Comparison of ENCODE assay signal across 8 cellular contexts in the genomic region with DNA sequence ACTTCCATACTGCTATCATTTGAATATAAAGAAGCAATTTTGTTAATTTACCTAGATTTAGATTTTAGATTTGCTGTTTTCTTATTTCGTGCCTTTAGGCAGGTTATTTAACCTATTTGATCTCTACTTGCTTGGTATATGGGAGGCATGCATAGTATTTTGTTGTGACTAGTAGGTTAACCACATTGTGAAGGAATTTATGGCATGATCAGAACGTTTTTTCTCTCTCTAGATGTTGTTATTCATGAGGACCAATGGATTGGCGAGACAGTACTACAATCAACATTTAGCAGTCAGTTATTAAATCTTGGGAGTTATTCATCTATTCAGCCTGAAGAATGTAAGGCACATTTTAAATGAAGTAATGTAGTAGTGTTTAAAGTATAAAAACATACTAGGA.
DNase-seq lines count a peak whose midpoint lies in the region; ATAC-seq, FAIRE-seq and TF ChIP-seq lines count a peak whose summit lies in the region.
"Not testable (repeated sequence)": the region's sequence is repeated elsewhere in the genome, so short reads cannot be mapped to it uniquely, and the experiment has no call there.

No MANE protein-coding gene starts in this region.

- H2BK5ac ChIP-seq in IMR-90 (ENCODE audit: low read depth, low read length, poor library complexity, severe bottlenecking): peak overlapping the region; percentile 8
- not testable (repeated sequence) for H2BK5ac ChIP-seq in mesendoderm (ENCODE audit: low read length)

- not testable (repeated sequence) for H2BK15ac ChIP-seq in IMR-90 (ENCODE audit: low read depth, low read length); mesendoderm (replicated peaks; ENCODE audit: low read depth)

- H4K5ac ChIP-seq in IMR-90 (ENCODE audit: low read depth, low read length); mesendoderm (ENCODE audit: low read length): not testable (repeated sequence)

- BruUV-seq in IMR-90 (replicated peaks; lab: Mats Ljungman, UMichigan): not testable (repeated sequence)

- DNase-seq in AG09309 (ENCODE audit: low read depth) (peak; percentile 17), GM03348 (ENCODE audit: low spot score) (peak; percentile 22), IMR-90 (peak; percentile 68), astrocyte (ENCODE audit: low read depth) (peak; percentile 72), choroid plexus epithelial cell (ENCODE audit: low read depth) (peak; percentile 89), fibroblast of villous mesenchyme (ENCODE audit: low read depth) (peak; percentile 40), mesendoderm (peak; percentile 76), stromal cell of bone marrow (ENCODE audit: low read depth) (peak; percentile 1)

- H3K9me3 ChIP-seq in IMR-90 (ENCODE audit: control insufficient read depth, insufficient read depth, low read length); astrocyte (ENCODE audit: insufficient read depth, low read depth, low read length): not testable (repeated sequence)

- H3K56ac ChIP-seq in IMR-90 (ENCODE audit: extremely low read depth, insufficient read depth, low read length); mesendoderm (ENCODE audit: low read length): not testable (repeated sequence)

- not testable (repeated sequence) for H3K27me3 ChIP-seq in IMR-90 (ENCODE audit: control insufficient read depth, insufficient read depth, low read length); astrocyte (ENCODE audit: insufficient read depth, low read length); mesendoderm (ENCODE audit: insufficient read depth, low read length, poor library complexity)

- ATAC-seq in IMR-90 (ENCODE audit: low read depth): peak; percentile 97

- not testable (repeated sequence) for H3K4me3 Mint-ChIP-seq in astrocyte (ENCODE audit: unreplicated experiment)

- not testable (repeated sequence) for H4K20me1 ChIP-seq in IMR-90 (ENCODE audit: insufficient read depth, low read length); astrocyte (ENCODE audit: insufficient read depth, low read length)

- not testable (repeated sequence) for H3K14ac ChIP-seq in IMR-90 (replicated peaks; ENCODE audit: low read depth, low read length)

- H2BK120ac ChIP-seq in IMR-90 (ENCODE audit: low read depth, low read length); mesendoderm (ENCODE audit: low read depth, low read length): not testable (repeated sequence)

- not testable (repeated sequence) for H2AFZ ChIP-seq in IMR-90 (replicated peaks; ENCODE audit: low read length, poor library complexity); astrocyte (ENCODE audit: low read depth, low read length)

- TF ChIP-seq CTCF in AG09309 (IDR thresholded peaks at IDR 0.05; ENCODE audit: control insufficient read depth, insufficient read depth, low read depth, low read length, missing control alignments); IMR-90 (conservative IDR thresholded peaks at IDR 0.05; ENCODE audit: low read depth, low read length); astrocyte (IDR thresholded peaks at IDR 0.05; ENCODE audit: insufficient read depth, low read depth, low read length); choroid plexus epithelial cell (conservative IDR thresholded peaks at IDR 0.05; ENCODE audit: low read depth, low read length); fibroblast of villous mesenchyme (IDR thresholded peaks at IDR 0.05; ENCODE audit: insufficient read depth, low read depth, low read length): not testable (repeated sequence)

- not testable (repeated sequence) for H3K79me1 ChIP-seq in IMR-90 (ENCODE audit: low read depth in 1 of 2, low read length in 2 of 2); mesendoderm (ENCODE audit: low read length)

- H3K27me3 Mint-ChIP-seq in astrocyte (ENCODE audit: low read depth, unreplicated experiment): not testable (repeated sequence)

- TF ChIP-seq RAD21 in IMR-90 (IDR thresholded peaks at IDR 0.05; ENCODE audit: low read length): not testable (repeated sequence)

- TF ChIP-seq POLR2A in IMR-90 (IDR thresholded peaks at IDR 0.05; ENCODE audit: low read depth, low read length): not testable (repeated sequence)

- FAIRE-seq in astrocyte (lab: Jason Lieb, UNC): not testable (repeated sequence)

- not testable (repeated sequence) for H3K18ac ChIP-seq in IMR-90 (ENCODE audit: low read depth, low read length); mesendoderm (ENCODE audit: low read length)

- peak overlapping the region; percentile 30 for H3K27ac Mint-ChIP-seq in astrocyte (ENCODE audit: unreplicated experiment)

- not testable (repeated sequence) for H3K9ac ChIP-seq in IMR-90 (ENCODE audit: low read depth, low read length); astrocyte (ENCODE audit: low read length); mesendoderm (ENCODE audit: low read length)

- CTCF ChIA-PET in IMR-90 (lab: Yijun Ruan, JAX): not testable (repeated sequence)

- H3K36me3 Mint-ChIP-seq in astrocyte (ENCODE audit: low read depth, unreplicated experiment): not testable (repeated sequence)

- not testable (repeated sequence) for H2AK9ac ChIP-seq in IMR-90 (replicated peaks; ENCODE audit: low read depth, low read length, poor library complexity)

- not testable (repeated sequence) for H3K9me1 ChIP-seq in IMR-90 (ENCODE audit: insufficient read depth, low read length)

- POLR2A ChIA-PET in IMR-90 (lab: Charles Lee; ENCODE audit: unreplicated experiment): not testable (repeated sequence)

- no CpG with 5 or more reads among the region's 3 CpGs for WGBS in IMR-90 (ENCODE audit: extremely low coverage in 2 of 2, insufficient read length in 1 of 2), 2 experiments
- no CpG with 5 or more reads among the region's 3 CpGs for WGBS in mesendoderm (ENCODE audit: extremely low coverage, insufficient coverage, low lambda C conversion rate)

- H3K27ac ChIP-seq in IMR-90 (ENCODE audit: insufficient read depth, low read length); astrocyte (ENCODE audit: low read depth, low read length); mesendoderm (ENCODE audit: low read depth, low read length): not testable (repeated sequence)

- H3K4me3 ChIP-seq in AG09309 (ENCODE audit: control insufficient read depth, low read depth, low read length); IMR-90 (ENCODE audit: insufficient read depth, low read depth, low read length); astrocyte (ENCODE audit: insufficient read depth, low read depth, low read length); choroid plexus epithelial cell (ENCODE audit: low read depth, low read length); fibroblast of villous mesenchyme (ENCODE audit: low read depth, low read length); mesendoderm (ENCODE audit: low read length): not testable (repeated sequence)

- not testable (repeated sequence) for H3K9me3 Mint-ChIP-seq in astrocyte (ENCODE audit: unreplicated experiment)

- not testable (repeated sequence) for H3K4me1 Mint-ChIP-seq in astrocyte (ENCODE audit: low read depth, unreplicated experiment)

- not testable (repeated sequence) for H3K79me2 ChIP-seq in astrocyte (ENCODE audit: insufficient read depth, low read length); mesendoderm (ENCODE audit: control insufficient read depth, insufficient read depth, low read length)

- H3K4me2 ChIP-seq in IMR-90 (ENCODE audit: low read depth, low read length); astrocyte (ENCODE audit: low read length); mesendoderm (ENCODE audit: low read length): not testable (repeated sequence)

- not testable (repeated sequence) for H2BK20ac ChIP-seq in IMR-90 (ENCODE audit: low read depth, low read length)

- H4K8ac ChIP-seq in IMR-90 (ENCODE audit: low read depth in 2 of 2, low read length in 2 of 2); mesendoderm (ENCODE audit: low read depth, low read length): not testable (repeated sequence)

- not testable (repeated sequence) for H2AK5ac ChIP-seq in IMR-90 (ENCODE audit: low read depth, low read length); mesendoderm (ENCODE audit: low read length)

- in situ Hi-C loops in IMR-90 (cut with MboI; ENCODE audit: low sequenced_read_pairs): not testable (repeated sequence)

- intact Hi-C loops in IMR-90 (cut with micrococcal nuclease): not testable (repeated sequence)

- not testable (repeated sequence) for H3K23ac ChIP-seq in IMR-90 (ENCODE audit: low read depth, low read length); mesendoderm (ENCODE audit: low read length)

- H3K36me3 ChIP-seq in IMR-90 (ENCODE audit: control insufficient read depth, insufficient read depth, low read length); astrocyte (ENCODE audit: insufficient read depth, low read length); mesendoderm (ENCODE audit: control insufficient read depth, insufficient read depth, low read length): not testable (repeated sequence)

- not testable (repeated sequence) for H4K91ac ChIP-seq in IMR-90 (ENCODE audit: insufficient read depth, low read depth, low read length)

- not testable (repeated sequence) for H3K4me1 ChIP-seq in IMR-90 (ENCODE audit: control insufficient read depth, insufficient read depth, low read length); astrocyte (ENCODE audit: insufficient read depth, low read length); mesendoderm (ENCODE audit: control insufficient read depth, low read depth, low read length)

- H3K4ac ChIP-seq in IMR-90 (ENCODE audit: low read depth, low read length); mesendoderm (ENCODE audit: low read depth, low read length): not testable (repeated sequence)

- dilution Hi-C loops in IMR-90 (cut with HindIII; ENCODE audit: low sequenced_read_pairs, unreplicated experiment): not testable (repeated sequence)

Comparison
In these comparisons a context has a peak if more than half of its experiments do, and no peak if none do; other contexts are left out.
1. DNase-seq: peak in every context shown above with its lines; median percentile 89 in choroid plexus epithelial cell; 76 in mesendoderm; 72 in astrocyte; 68 in IMR-90; 40 in fibroblast of villous mesenchyme; 22 in GM03348; 17 in AG09309; 1 in stromal cell of bone marrow.